16 cellular contexts compared by ENCODE assay signal in the genomic region with DNA sequence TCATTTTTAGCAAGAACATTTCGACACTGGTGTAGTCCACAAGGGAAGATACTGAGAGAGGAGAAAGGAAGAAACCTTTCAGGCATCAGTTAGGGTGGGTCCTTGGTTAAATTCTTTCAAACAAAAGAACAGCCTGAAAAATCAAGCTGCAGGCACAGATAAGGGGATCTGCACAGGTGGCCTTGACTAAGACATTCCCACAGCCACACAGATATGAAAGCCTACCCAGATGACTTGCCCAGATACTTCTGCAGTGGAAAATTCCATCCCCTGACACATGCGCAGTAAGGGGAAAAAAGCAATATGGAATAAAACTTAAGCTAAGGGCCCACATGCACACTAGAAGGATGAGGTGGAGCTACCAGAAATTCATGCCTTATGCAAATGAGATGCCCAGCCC.
"Had no signal": no experiment of that assay in that cellular context is flagged by ENCODE, and none has a peak within 500 bp of the region (broad histone marks: within the 10 kb centered on the region; RNA-seq: fewer than 3 reads in every experiment).

No MANE protein-coding gene starts in this region.

- H3K4me3 Mint-ChIP-seq: activated naive CD4-positive, alpha-beta T cell treated with anti-CD3 and anti-CD28 coated beads for 36 hours; memory B cell; natural killer cell; T-helper 1 cell treated with Interleukin-12 subunit alpha and Interleukin-12 subunit beta and Interleukin-4 antibody, amounts not matched to agents 30 μg/mL and 1 μg/mL, for 36 hours; type B pancreatic cell had no signal

- H3K9me3 Mint-ChIP-seq: activated naive CD4-positive, alpha-beta T cell treated with anti-CD3 and anti-CD28 coated beads for 36 hours; activated T-helper 2 cell treated with anti-CD3 and anti-CD28 coated beads, Interferon-gamma antibody, Interleukin-2, Interleukin-4, amounts not matched to agents 10 μg/mL and 5 μg/mL and 100 μg/mL, durations not matched to agents 14 hours and 24 hours and 36 hours; memory B cell; natural killer cell; T-helper 1 cell treated with Interleukin-12 subunit alpha and Interleukin-12 subunit beta and Interleukin-4 antibody, amounts not matched to agents 30 μg/mL and 1 μg/mL, for 36 hours; type B pancreatic cell had no signal

- ATAC-seq: natural killer cell had no signal

- H3K27ac Mint-ChIP-seq: activated naive CD4-positive, alpha-beta T cell treated with anti-CD3 and anti-CD28 coated beads for 36 hours; activated T-helper 2 cell treated with anti-CD3 and anti-CD28 coated beads, Interferon-gamma antibody, Interleukin-2, Interleukin-4, amounts not matched to agents 10 μg/mL and 5 μg/mL and 100 μg/mL, durations not matched to agents 14 hours and 24 hours and 36 hours; memory B cell; natural killer cell; T-helper 1 cell treated with Interleukin-12 subunit alpha and Interleukin-12 subunit beta and Interleukin-4 antibody, amounts not matched to agents 30 μg/mL and 1 μg/mL, for 36 hours; type B pancreatic cell had no signal

- H3K4me1 Mint-ChIP-seq: memory B cell, natural killer cell had no signal

- H3K9me3 ChIP-seq: neutrophil, suprapubic skin had no signal

- H3K27me3 ChIP-seq: neutrophil, suprapubic skin had no signal

- DNase-seq: activated naive CD4-positive, alpha-beta T cell treated with anti-CD3 and anti-CD28 coated beads for 36 hours; effector CD4-positive, alpha-beta T cell; foreskin fibroblast; left ventricle myocardium superior; natural killer cell; posterior cingulate gyrus; retina; stimulated activated CD4-positive, alpha-beta T cell treated with anti-CD3 and anti-CD28 coated beads, Interleukin-4, amount 100 ng/mL, for 24 hours; stimulated activated naive CD4-positive, alpha-beta T cell had no signal

- H3K27ac ChIP-seq: coronary artery, neutrophil, suprapubic skin had no signal

- H3K27me3 Mint-ChIP-seq: memory B cell, type B pancreatic cell had no signal

- H3K36me3 ChIP-seq: neutrophil, suprapubic skin had no signal

- H3K4me1 ChIP-seq: suprapubic skin had no signal

- H3K4me3 ChIP-seq: coronary artery, suprapubic skin had no signal

- H3K36me3 Mint-ChIP-seq: memory B cell, natural killer cell, type B pancreatic cell had no signal
